Comparison of ENCODE assay signal across 1 cellular context in genomic region chr14:35398095-35398584, GRCh38.
TF ChIP-seq lines count a peak whose summit lies in the region.

No MANE protein-coding gene starts in this region.

TF ChIP-seq in liver, 16 proteins besides CTCF, POLR2A, EP300 and RAD21 (continued from another document):
- no peak for TF ChIP-seq ATF3 (IDR thresholded peaks at IDR 0.05)
TF ChIP-seq in liver: peak in this region for 2.
